20 cellular contexts compared by ENCODE assay signal in the genomic region with DNA sequence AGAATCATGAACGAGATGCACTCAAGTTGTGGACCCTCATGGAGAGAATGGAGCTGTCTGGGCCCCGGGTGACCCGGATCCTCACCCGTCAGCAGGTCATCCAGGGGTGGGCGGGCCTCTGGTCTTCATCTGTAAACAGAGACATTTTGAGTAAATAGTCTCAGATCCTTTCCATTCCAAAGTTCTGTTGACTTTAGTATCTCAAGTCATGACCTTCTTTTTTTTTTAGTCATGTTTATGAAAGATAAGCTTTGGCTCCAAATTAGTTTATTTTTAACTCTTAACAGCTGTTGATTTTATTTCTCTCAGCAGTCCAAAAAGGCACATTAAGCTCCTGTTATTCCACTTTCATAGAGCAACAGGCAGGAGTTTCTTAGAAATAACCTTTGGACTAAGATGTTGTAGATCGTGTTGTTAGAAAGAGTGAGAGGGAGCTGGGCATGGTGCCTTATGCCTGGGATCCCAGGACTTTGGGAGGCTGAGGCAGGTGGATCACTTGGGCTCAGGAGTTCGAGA. TPM values are rescaled to one million over a fixed set of nuclear protein-coding genes. Genes with fewer than 3 reads are reported as not detected.
DNase-seq lines count a peak whose midpoint lies in the region; ATAC-seq, FAIRE-seq and TF ChIP-seq lines count a peak whose summit lies in the region.
"Had no signal": no experiment of that assay in that cellular context is flagged by ENCODE, and none has a peak within 500 bp of the region (broad histone marks: within the 10 kb centered on the region; RNA-seq: fewer than 3 reads in every experiment).

No MANE protein-coding gene starts in this region.

- TF ChIP-seq CTCF in LNCaP clone FGC (IDR thresholded peaks at IDR 0.05; ENCODE audit: control insufficient read depth, extremely low read depth, insufficient read depth): no peak

- H3K4me1 ChIP-seq in small intestine (ENCODE audit: control insufficient read depth in 2 of 2, insufficient read depth in 1 of 2, low read depth in 1 of 2, low read length in 1 of 2): peaks cover 0 to 2% of the 10 kb centered on the region in 2 donors
- H3K4me1 ChIP-seq: HAP-1 had no signal

- peaks cover 12 to 15% of the 10 kb centered on the region in 2 donors for H3K36me3 ChIP-seq in small intestine (ENCODE audit: control insufficient read depth in 2 of 2, insufficient read depth in 2 of 2, low read length in 2 of 2)

- H3K27ac ChIP-seq in small intestine (ENCODE audit: low read depth in 1 of 2, low read length in 1 of 2): peak overlapping the region in 1 of 2 donors; percentile 21
- H3K27ac ChIP-seq: BLaER1 treated with 17β-estradiol and CSF1 and Interleukin-3, amounts not matched to agents 10 nM and 100 nM; HL-60 had no signal

- WGBS in small intestine, 3 donors: 14 to 43% (median 33%) methylated on average over 7 of the region's 7 CpGs

- H3K4me3 ChIP-seq in LNCaP clone FGC (ENCODE audit: low read depth, low read length) (no peak overlapping the region), small intestine (ENCODE audit: low read depth in 1 of 2, low read length in 2 of 2) (no peak overlapping the region)
- H3K4me3 ChIP-seq: BLaER1 treated with 17β-estradiol and CSF1 and Interleukin-3, amounts not matched to agents 10 nM and 100 nM; HAP-1 had no signal

- DNase-seq in DMS53 (lab: John Stamatoyannopoulos, UW) (peak; percentile 19), DMS53 treated with DMSO at 0.1 percent for 48 hours (lab: John Stamatoyannopoulos, UW; ENCODE audit: unreplicated experiment) (no peak), LNCaP clone FGC (ENCODE audit: low read depth) (peak; percentile 50), left colon (peak; percentile 71 to 79), small intestine (peak; percentile 69), middle frontal gyrus (ENCODE audit: extremely low spot score, low spot score) (no peak), NCI-H2196 (lab: John Stamatoyannopoulos, UW; ENCODE audit: unreplicated experiment) (no peak)
- no peak for DNase-seq in activated effector memory CD4-positive, alpha-beta T cell treated with anti-CD3 and anti-CD28 coated beads, Interleukin-2, amount 50 U/mL, for 16 hours
- DNase-seq: 8988T, DMS153, MM.1S, NCI-H1105 treated with DMSO at 0.1 percent for 48 hours, NCI-H187 treated with DMSO at 0.1 percent for 48 hours, NCI-H2171, NCI-H510A, SHP77 had no signal

- ATAC-seq in left colon: peak; percentile 79

- H3K27me3 ChIP-seq in small intestine (ENCODE audit: control insufficient read depth in 2 of 2, insufficient read depth in 2 of 2, low read length in 2 of 2): no peaks in the 10 kb centered on the region
- H3K27me3 ChIP-seq: BLaER1 treated with 17β-estradiol and CSF1 and Interleukin-3, amounts not matched to agents 10 nM and 100 nM had no signal

- H3K9me3 ChIP-seq in small intestine (ENCODE audit: control insufficient read depth, low read depth): no peaks in the 10 kb centered on the region
- H3K9me3 ChIP-seq: BLaER1 treated with 17β-estradiol and CSF1 and Interleukin-3, amounts not matched to agents 10 nM and 100 nM; HAP-1 had no signal

- intact Hi-C loops in left colon (cut with DNase I, micrococcal nuclease): no loop called here

- FAIRE-seq in small intestine (lab: Jason Lieb, UNC): no peak
- FAIRE-seq: RCC 7860 had no signal

RNA-seq across cellular contexts. Expression of a gene that starts 48.9 kb away (rescaled TPM):
- total RNA-seq in left colon: 100 to 1,000 TPM; 186 to 331 TPM
- polyA plus RNA-seq in small intestine: 100 to 1,000 TPM in 2 of 3 donors, 10 to 100 TPM in 1; 71.0 to 443 (median 361) TPM

Comparison
In these comparisons a context has a peak if more than half of its experiments do, and no peak if none do; other contexts are left out.
1. DNase-seq: peak in DMS53 (single experiment), LNCaP clone FGC (single experiment), left colon (2 of 2) and small intestine (single experiment); none in DMS53 treated with DMSO at 0.1 percent for 48 hours (single experiment), activated effector memory CD4-positive, alpha-beta T cell treated with anti-CD3 and anti-CD28 coated beads, Interleukin-2, amount 50 U/mL, for 16 hours (single experiment), middle frontal gyrus (single experiment) and NCI-H2196 (single experiment).